Comparison of ENCODE assay signal across 1 cellular context in genomic region chr15:39782441-39783138, GRCh38.
TF ChIP-seq lines count a peak whose summit lies in the region.

Gene FSIP1 (minus strand): TSS chr15:39782841. CDS start chr15:39776524, 6,317 bp downstream.

TF ChIP-seq in IMR-90, 13 proteins besides CTCF, POLR2A, EP300 and RAD21 (continued from another document):
- 0 out of 2 replicates have a peak, but pooled peaks have one; percentile 18 for TF ChIP-seq USF2 (IDR thresholded peaks at IDR 0.05; ENCODE audit: low read depth, low read length)
- TF ChIP-seq RFX5 (IDR thresholded peaks at IDR 0.05; ENCODE audit: low read depth, low read length), result peak; percentile 59; the same call in 1 of the 2 replicates
- peak; percentile 70; the same call in 1 of the 2 replicates for TF ChIP-seq MXI1 (IDR thresholded peaks at IDR 0.05; ENCODE audit: borderline replicate concordance, low read depth, low read length)
- peak; percentile 40; the same call in 1 of the 2 replicates for TF ChIP-seq MAZ (IDR thresholded peaks at IDR 0.05; ENCODE audit: borderline replicate concordance, low read depth, low read length)
